ENCODE assay signal across 8 cellular contexts in genomic region chr12:123364532-123365140, GRCh38. TPM values are rescaled to one million over a fixed set of nuclear protein-coding genes. Genes with fewer than 3 reads are reported as not detected.
DNase-seq lines count a peak whose midpoint lies in the region; ATAC-seq, FAIRE-seq and TF ChIP-seq lines count a peak whose summit lies in the region.

TSS of gene SBNO1 (minus strand) at chr12:123364847. CDS start at chr12:123350441, 14,406 bp downstream.

- no peak for TF ChIP-seq CTCF in right atrium auricular region (IDR thresholded peaks at IDR 0.05)

- no peaks in the 10 kb centered on the region for H3K36me3 ChIP-seq in right atrium auricular region

- H3K4me3 ChIP-seq in right atrium auricular region, result peak within 1 kb of the TSS; percentile 90 to 95

- no peaks in the 10 kb centered on the region for H3K9me3 ChIP-seq in right atrium auricular region

- DNase-seq in GM03348 (ENCODE audit: low spot score) (peak; percentile 98), NCI-H1417 treated with DMSO at 0.1 percent for 48 hours (lab: John Stamatoyannopoulos, UW) (peak; percentile 93), T follicular helper cell (ENCODE audit: low read depth) (peak; percentile 90), amniotic stem cell (lab: John Stamatoyannopoulos, UW) (peak; percentile 72), right atrium auricular region (ENCODE audit: low spot score) (peak; percentile 87), pulmonary artery endothelial cell (ENCODE audit: low read depth, low spot score) (peak; percentile 65), urothelium cell line (ENCODE audit: low spot score) (peak; percentile 91)

- H3K27me3 ChIP-seq in right atrium auricular region, result no peaks in the 10 kb centered on the region

- FAIRE-seq in urothelium cell line (lab: Jason Lieb, UNC), result no peak

- H3K27ac ChIP-seq in right atrium auricular region, result peak within 1 kb of the TSS; percentile 88 to 95

- ATAC-seq in HG02588 (IDR thresholded peaks at IDR 0.05; ENCODE audit: unreplicated experiment), result peak; percentile 38

- peaks cover 0 to 21% of the 10 kb centered on the region in 2 donors for H3K4me1 ChIP-seq in right atrium auricular region

RNA-seq across cellular contexts. Expression of gene SBNO1, which starts in this region (rescaled TPM):
- total RNA-seq in right atrium auricular region, result 10 to 100 TPM; 16.7 to 19.8 TPM
- total RNA-seq in pulmonary artery endothelial cell, result 25.1 and 39.8 TPM in 2 replicates

Comparison
In these comparisons a context has a peak if more than half of its experiments do, and no peak if none do; other contexts are left out.
1. Peak in every context shown above with its lines: DNase-seq, ATAC-seq, H3K4me3 ChIP-seq and H3K27ac ChIP-seq.